In the genomic region with DNA sequence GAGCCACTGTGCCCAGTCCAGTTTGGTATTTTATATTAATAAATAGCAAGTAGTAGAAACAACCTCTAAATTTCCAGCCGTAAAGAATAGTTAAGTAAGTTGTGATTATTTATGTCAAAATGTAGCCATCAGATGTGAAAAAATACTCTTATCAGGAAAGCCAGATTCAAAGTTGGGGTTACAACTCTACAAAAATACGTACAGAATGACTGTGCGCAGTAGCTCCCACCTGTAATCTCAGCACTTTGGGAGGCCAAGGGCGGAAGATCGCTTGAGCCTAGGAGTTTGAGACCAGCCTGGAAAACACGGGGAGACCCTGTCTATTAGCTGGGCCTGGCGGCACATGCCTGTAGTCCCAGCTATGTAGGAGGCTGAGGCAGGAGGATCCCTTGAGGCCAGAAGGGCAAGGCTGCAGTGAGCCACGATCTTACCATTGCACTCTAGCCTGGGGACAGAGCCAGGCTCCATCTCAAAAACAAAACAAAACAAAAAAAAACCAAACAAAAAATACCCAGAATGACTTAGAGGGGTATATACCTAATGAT, we compare ENCODE assay signal across 17 cellular contexts. TPM values are rescaled to one million over a fixed set of nuclear protein-coding genes. Genes with fewer than 3 reads are reported as not detected.
DNase-seq lines count a peak whose midpoint lies in the region; ATAC-seq, FAIRE-seq and TF ChIP-seq lines count a peak whose summit lies in the region.
"Had no signal": no experiment of that assay in that cellular context is flagged by ENCODE, and none has a peak within 500 bp of the region (broad histone marks: within the 10 kb centered on the region; RNA-seq: fewer than 3 reads in every experiment).

No MANE protein-coding gene starts in this region.

- no peaks in the 10 kb centered on the region for H3K9me2 ChIP-seq in SU-DHL-6 (replicated peaks; ENCODE audit: insufficient read depth, low read length)

- no peak overlapping the region for H3K27ac ChIP-seq in SU-DHL-6 (ENCODE audit: low read depth, low read length)
- H3K27ac ChIP-seq: SJCRH30, thoracic aorta had no signal

- H3K79me2 ChIP-seq in SU-DHL-6 (ENCODE audit: insufficient read depth, low read length), result peaks cover 7% of the 10 kb centered on the region; the same call in 1 of the 2 replicates

- ATAC-seq in stimulated activated naive CD8-positive, alpha-beta T cell treated with anti-CD3 and anti-CD28 coated beads, Interleukin-15, amount 100 ng/mL, for 72 hours, result no peak
- no peak for ATAC-seq in GM21390 (IDR thresholded peaks at IDR 0.05; ENCODE audit: unreplicated experiment)

- peaks cover 71% of the 10 kb centered on the region for H3K4me1 Mint-ChIP-seq in activated T-cell treated with anti-CD3 and anti-CD28 coated beads, Interleukin-2, amount 50 U/mL, for 24 hours (ENCODE audit: low read depth)
- peaks cover 65% of the 10 kb centered on the region for H3K4me1 Mint-ChIP-seq in stimulated activated naive CD8-positive, alpha-beta T cell treated with anti-CD3 and anti-CD28 coated beads, Interleukin-15, amount 100 ng/mL, for 72 hours

- no peaks in the 10 kb centered on the region for H3K27me3 Mint-ChIP-seq in activated T-cell treated with anti-CD3 and anti-CD28 coated beads, Interleukin-2, amount 50 U/mL, for 24 hours
- no peaks in the 10 kb centered on the region for H3K27me3 Mint-ChIP-seq in stimulated activated naive CD8-positive, alpha-beta T cell treated with anti-CD3 and anti-CD28 coated beads, Interleukin-15, amount 100 ng/mL, for 72 hours

- H3K9ac ChIP-seq in SU-DHL-6 (ENCODE audit: low read length), result peak overlapping the region; percentile 70; the same call in 1 of the 2 replicates

- H3K4me3 ChIP-seq in SU-DHL-6 (ENCODE audit: insufficient read depth, low read length, poor library complexity, severe bottlenecking) (peak overlapping the region; percentile 78), fibroblast of villous mesenchyme (ENCODE audit: low read depth, low read length) (peak overlapping the region; percentile 72)
- H3K4me3 ChIP-seq: lung, thoracic aorta had no signal

- no peaks in the 10 kb centered on the region for H3F3A ChIP-seq in SU-DHL-6 (ENCODE audit: insufficient read depth)

- peak overlapping the region; percentile 99 for H3K4me3 Mint-ChIP-seq in activated T-cell treated with anti-CD3 and anti-CD28 coated beads, Interleukin-2, amount 50 U/mL, for 24 hours
- H3K4me3 Mint-ChIP-seq in stimulated activated naive CD8-positive, alpha-beta T cell treated with anti-CD3 and anti-CD28 coated beads, Interleukin-15, amount 100 ng/mL, for 72 hours, result peak overlapping the region; percentile 43 to 93

- no peaks in the 10 kb centered on the region for H3K27me3 ChIP-seq in SU-DHL-6 (ENCODE audit: low read length)
- H3K27me3 ChIP-seq: SJCRH30 had no signal

- no peaks in the 10 kb centered on the region for H4K20me1 ChIP-seq in SU-DHL-6 (ENCODE audit: low read depth, low read length)

- peaks cover 53% of the 10 kb centered on the region for H3K36me3 Mint-ChIP-seq in activated T-cell treated with anti-CD3 and anti-CD28 coated beads, Interleukin-2, amount 50 U/mL, for 24 hours (ENCODE audit: low read depth)

- H2AFZ ChIP-seq in SU-DHL-6 (ENCODE audit: low read depth, low read length, severe bottlenecking), result no peak overlapping the region

- H3K9me3 Mint-ChIP-seq in activated T-cell treated with anti-CD3 and anti-CD28 coated beads, Interleukin-2, amount 50 U/mL, for 24 hours, result no peaks in the 10 kb centered on the region
- H3K9me3 Mint-ChIP-seq in stimulated activated naive CD8-positive, alpha-beta T cell treated with anti-CD3 and anti-CD28 coated beads, Interleukin-15, amount 100 ng/mL, for 72 hours, result no peaks in the 10 kb centered on the region

- no peak for DNase-seq in activated T-cell treated with anti-CD3 and anti-CD28 coated beads, Interleukin-2, amount 50 U/mL, for 24 hours
- DNase-seq in activated T-cell treated with anti-CD3 and anti-CD28 coated beads for 4 hours, result no peak
- DNase-seq in fibroblast of villous mesenchyme (ENCODE audit: low read depth), result no peak
- no peak for DNase-seq in stimulated activated naive CD8-positive, alpha-beta T cell treated with anti-CD3 and anti-CD28 coated beads, Interleukin-15, amount 100 ng/mL, for 72 hours
- no peak for DNase-seq in urothelium cell line (ENCODE audit: low spot score)
- no peak for DNase-seq in DMS79 treated with DMSO at 0.1 percent for 48 hours (lab: John Stamatoyannopoulos, UW)
- DNase-seq: activated CD4-positive, CD25-positive, alpha-beta regulatory T cell treated with anti-CD3 and anti-CD28 coated beads, Interleukin-2, amount 50 U/mL, for 72 hours; amniotic stem cell; NCI-H1092 treated with DMSO at 0.1 percent for 48 hours; NCI-H69; SJCRH30 had no signal

- no peak for FAIRE-seq in urothelium cell line (lab: Jason Lieb, UNC)

- no peaks in the 10 kb centered on the region for H3K9me3 ChIP-seq in SU-DHL-6 (ENCODE audit: insufficient read depth, low read length)
- H3K9me3 ChIP-seq: SJCRH30, thoracic aorta had no signal

- peaks cover 3% of the 10 kb centered on the region; the same call in 1 of the 2 replicates for H3K36me3 ChIP-seq in SU-DHL-6 (ENCODE audit: low read length)

- peak overlapping the region; percentile 6 for H3K27ac Mint-ChIP-seq in activated T-cell treated with anti-CD3 and anti-CD28 coated beads, Interleukin-2, amount 50 U/mL, for 24 hours
- no peak overlapping the region for H3K27ac Mint-ChIP-seq in stimulated activated naive CD8-positive, alpha-beta T cell treated with anti-CD3 and anti-CD28 coated beads, Interleukin-15, amount 100 ng/mL, for 72 hours

- H3K4me2 ChIP-seq in SU-DHL-6 (ENCODE audit: low read depth, low read length, poor library complexity, severe bottlenecking), result peak overlapping the region; percentile 63

- TF ChIP-seq CTCF in SU-DHL-6 (IDR thresholded peaks at IDR 0.05; ENCODE audit: insufficient read depth, low read length, poor library complexity, severe bottlenecking), result no peak
- no peak for TF ChIP-seq CTCF in fibroblast of villous mesenchyme (IDR thresholded peaks at IDR 0.05; ENCODE audit: insufficient read depth, low read depth, low read length)

RNA-seq across cellular contexts. Expression of a gene that starts 1.7 kb away (rescaled TPM):
- total RNA-seq in fibroblast of villous mesenchyme, result 17.4 and 25.9 TPM in 2 replicates

RNA-seq across cellular contexts. Expression of a gene that starts 36.6 kb away (rescaled TPM):
- total RNA-seq in fibroblast of villous mesenchyme, result not detected in 2 replicates
- total RNA-seq: G401, SJCRH30, thoracic aorta had no signal

RNA-seq across cellular contexts. Expression of a gene that starts 37.8 kb away (rescaled TPM):
- total RNA-seq in fibroblast of villous mesenchyme, result not detected in 2 replicates
- total RNA-seq: G401, lung, renal cortical epithelial cell, SJCRH30, thoracic aorta had no signal

RNA-seq across cellular contexts. Expression of a gene that starts 43.3 kb away (rescaled TPM):
- total RNA-seq in fibroblast of villous mesenchyme, result 12.5 and 15.1 TPM in 2 replicates
- total RNA-seq: G401 had no signal

RNA-seq across cellular contexts. Expression of a gene that starts 51.3 kb away (rescaled TPM):
- total RNA-seq in fibroblast of villous mesenchyme, result 67.6 and 91.1 TPM in 2 replicates
